Comparison of ENCODE assay signal across 10 cellular contexts in genomic region chr2:165891345-165891744, GRCh38.
"Had no signal": no experiment of that assay in that cellular context is flagged by ENCODE, and none has a peak within 500 bp of the region (broad histone marks: within the 10 kb centered on the region; RNA-seq: fewer than 3 reads in every experiment).

No MANE protein-coding gene starts in this region.

- H3K4me3 ChIP-seq: GM23248, GM23338, HAP-1 had no signal

- H3K27ac ChIP-seq: GM23248 had no signal

- H3K27ac Mint-ChIP-seq: GM23338, H9, HFFc6 had no signal

- ATAC-seq: GM23338, HCT116 had no signal

- DNase-seq: GM23248, GOT3, H7, H9, HFFc6 had no signal

- H3K4me2 ChIP-seq: GM23338 had no signal

- H3K4me1 Mint-ChIP-seq: GM23338, H9 had no signal

- FAIRE-seq: H1, H54 had no signal

- H3K4me3 Mint-ChIP-seq: GM23338, H9, HFFc6 had no signal

- H3K9me3 Mint-ChIP-seq: GM23338, H9, HFFc6 had no signal

- H2AFZ ChIP-seq: GM23248, GM23338 had no signal

- H3K9me3 ChIP-seq: HAP-1 had no signal

- H3K9ac ChIP-seq: GM23248 had no signal
